ENCODE assay signal across 21 cellular contexts in genomic region chr6:55954436-55954835, GRCh38.
DNase-seq lines count a peak whose midpoint lies in the region; ATAC-seq and TF ChIP-seq lines count a peak whose summit lies in the region.
"Had no signal": no experiment of that assay in that cellular context is flagged by ENCODE, and none has a peak within 500 bp of the region (broad histone marks: within the 10 kb centered on the region; RNA-seq: fewer than 3 reads in every experiment).

No MANE protein-coding gene starts in this region.

- CTCF ChIA-PET in Panc1 (lab: Charles Lee) (no interaction called here), GM10248 (lab: Yijun Ruan, JAX) (interaction anchor here (1.1 to 1.5 kb wide), 2 partner anchors 16 to 337 kb away, joined by 3 to 5 read pairs; no protein-coding TSS in a partner anchor)

- peak; percentile 78 for DNase-seq in G401 (ENCODE audit: low spot score)
- DNase-seq in Panc1 (ENCODE audit: low read depth, low spot score): no peak
- DNase-seq in cerebellar cortex (ENCODE audit: low spot score): peak; percentile 70
- DNase-seq in GM10248 (ENCODE audit: extremely low spot score): no peak
- DNase-seq in activated T-cell treated with anti-CD3 and anti-CD28 coated beads, Interleukin-2, amount 50 U/mL, for 48 hours: no peak
- DNase-seq in left cardiac atrium: no peak
- DNase-seq: ACHN; BE2C; CD4-positive, alpha-beta memory T cell; CD4-positive, CD25-positive, alpha-beta regulatory T cell; CD8-positive, alpha-beta memory T cell; COR-L47; DMS 273 treated with DMSO at 0.1 percent for 48 hours; DMS153; DMS53; DMS79; DND-41; EL; GF-D8 had no signal

- no TSS peak for BruUV-seq in Panc1 (replicated peaks; lab: Mats Ljungman, UMichigan)

- H3K4me1 ChIP-seq in Panc1 (ENCODE audit: control insufficient read depth, insufficient read depth, low read length): peaks cover 6% of the 10 kb centered on the region
- H3K4me1 ChIP-seq: BLaER1 had no signal

- ATAC-seq in Panc1 (no peak), left cardiac atrium (no peak)

- no peak overlapping the region for H3K4me3 ChIP-seq in Panc1 (ENCODE audit: low read depth in 2 of 2, low read length in 2 of 2)
- H3K4me3 ChIP-seq: BLaER1 had no signal

- peaks cover 5% of the 10 kb centered on the region; the same call in 1 of the 2 replicates for H3K9me3 ChIP-seq in Panc1 (ENCODE audit: control insufficient read depth, insufficient read depth, low read depth, low read length)
- H3K9me3 ChIP-seq: BE2C had no signal

- intact Hi-C loops in Panc1 (cut with micrococcal nuclease; ENCODE audit: unreplicated experiment): loop anchor here (5.0 kb wide), 1 partner anchor 677 kb away; no protein-coding TSS in a partner anchor
- intact Hi-C loops in left cardiac atrium (cut with DNase I): loop anchor here (5.0 to 10.0 kb wide), 5 partner anchors 507 to 1240 kb away; no protein-coding TSS in a partner anchor

- in situ Hi-C loops in G401 (cut with HindIII; ENCODE audit: low sequenced_read_pairs) (no loop called here), Panc1 (cut with HindIII; ENCODE audit: low pct_unique_long_range_greater_than_20kb, low sequenced_read_pairs) (no loop called here)

- H3K36me3 ChIP-seq in Panc1 (ENCODE audit: control insufficient read depth, insufficient read depth, low read length): no peaks in the 10 kb centered on the region
- H3K36me3 ChIP-seq: BE2C, BLaER1 had no signal

- POLR2A ChIA-PET in Panc1 (lab: Charles Lee) (no interaction called here), GM10248 (lab: Yijun Ruan, JAX) (no interaction called here)

- no peaks in the 10 kb centered on the region for H3K27me3 ChIP-seq in Panc1 (ENCODE audit: control insufficient read depth, insufficient read depth, low read length)
- H3K27me3 ChIP-seq: BE2C, BLaER1 had no signal

- H3K27ac ChIP-seq in Panc1 (ENCODE audit: low read length): peak overlapping the region; percentile 67; the same call in 1 of the 2 replicates
- H3K27ac ChIP-seq: 22Rv1, BLaER1 had no signal

- TF ChIP-seq CTCF in Panc1 (IDR thresholded peaks at IDR 0.05) (no peak), GM10248 (IDR thresholded peaks at IDR 0.05; ENCODE audit: control extremely low read depth, extremely low read depth, low read depth, missing control alignments) (no peak)

Comparison
In these comparisons a context has a peak if more than half of its experiments do, and no peak if none do; other contexts are left out.
1. DNase-seq: peak in G401 (single experiment) and cerebellar cortex (single experiment); none in Panc1 (single experiment), GM10248 (single experiment), activated T-cell treated with anti-CD3 and anti-CD28 coated beads, Interleukin-2, amount 50 U/mL, for 48 hours (0 of 2) and left cardiac atrium (single experiment).